ENCODE assay signal across 1 cellular context in genomic region chr2:183078467-183079334, GRCh38.
TF ChIP-seq lines count a peak whose summit lies in the region.

A gene with protein sequence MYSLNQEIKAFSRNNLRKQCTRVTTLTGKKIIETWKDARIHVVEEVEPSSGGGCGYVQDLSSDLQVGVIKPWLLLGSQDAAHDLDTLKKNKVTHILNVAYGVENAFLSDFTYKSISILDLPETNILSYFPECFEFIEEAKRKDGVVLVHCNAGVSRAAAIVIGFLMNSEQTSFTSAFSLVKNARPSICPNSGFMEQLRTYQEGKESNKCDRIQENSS (plus strand): TSS chr2:183078747. CDS start chr2:183078934, 187 bp downstream.

TF ChIP-seq in HepG2, 621 proteins besides CTCF, POLR2A, EP300 and RAD21 (continued from another document and continues in another):
- TF ChIP-seq NFYB (CRISPR knock-in tag; IDR thresholded peaks at IDR 0.05) (peak; percentile 93), SMAD3 (CRISPR knock-in tag; IDR thresholded peaks at IDR 0.05) (peak; percentile 84; the same call in 1 of the 2 replicates), PHF20 (CRISPR knock-in tag; IDR thresholded peaks at IDR 0.05) (peak; percentile 95), CEBPG (CRISPR knock-in tag; IDR thresholded peaks at IDR 0.05) (peak; percentile 3; the same call in 1 of the 2 replicates), PITX1 (CRISPR knock-in tag; IDR thresholded peaks at IDR 0.05) (peak; percentile 85), CEBPZ (IDR thresholded peaks at IDR 0.05; ENCODE audit: low read length) (no peak), U2AF1 (optimal IDR thresholded peaks at IDR 0.05; ENCODE audit: low read depth, low read length) (peak; percentile 34), KLF12 (CRISPR knock-in tag; IDR thresholded peaks at IDR 0.05; ENCODE audit: borderline replicate concordance) (peak; percentile 78; the same call in 1 of the 2 replicates), MIER2 (CRISPR knock-in tag; IDR thresholded peaks at IDR 0.05) (0 out of 2 replicates have a peak, but pooled peaks have one; percentile 56), ZFAT (CRISPR knock-in tag; conservative IDR thresholded peaks at IDR 0.05) (no peak), TBX2 (CRISPR knock-in tag; IDR thresholded peaks at IDR 0.05; ENCODE audit: borderline replicate concordance) (peak; percentile 12), FOXJ3 (CRISPR knock-in tag; IDR thresholded peaks at IDR 0.05; ENCODE audit: borderline replicate concordance) (peak; percentile 56; the same call in 1 of the 2 replicates), ZNF143 (CRISPR knock-in tag; IDR thresholded peaks at IDR 0.05) (peak; percentile 57; the same call in 1 of the 2 replicates), ZNF292 (CRISPR knock-in tag; IDR thresholded peaks at IDR 0.05; ENCODE audit: borderline replicate concordance, low read depth) (no peak; the same call in none of the 2 replicates), ZNF335 (CRISPR knock-in tag; IDR thresholded peaks at IDR 0.05) (0 out of 2 replicates have a peak, but pooled peaks have one; percentile 23), ZNF709 (CRISPR knock-in tag; IDR thresholded peaks at IDR 0.05) (peak; percentile 92), TEF (CRISPR knock-in tag; IDR thresholded peaks at IDR 0.05) (peak; percentile 60; the same call in 1 of the 2 replicates), ZNF749 (CRISPR knock-in tag; IDR thresholded peaks at IDR 0.05; ENCODE audit: borderline replicate concordance) (no peak), NFKBIZ (CRISPR knock-in tag; IDR thresholded peaks at IDR 0.05) (0 out of 2 replicates have a peak, but pooled peaks have one; percentile 42), MIXL1 (CRISPR knock-in tag; IDR thresholded peaks at IDR 0.05) (no peak), BRD4 (CRISPR knock-in tag; IDR thresholded peaks at IDR 0.05) (peak; percentile 76; the same call in 1 of the 2 replicates), RFX1 (IDR thresholded peaks at IDR 0.05) (no peak), ISX (CRISPR knock-in tag; conservative IDR thresholded peaks at IDR 0.05) (peak; percentile 42; the same call in 1 of the 2 replicates), FOXP4 (CRISPR knock-in tag; IDR thresholded peaks at IDR 0.05) (peak; percentile 43; the same call in 1 of the 2 replicates), SNAPC2 (CRISPR knock-in tag; IDR thresholded peaks at IDR 0.05) (peak; percentile 22; the same call in 1 of the 2 replicates), ZNF567 (CRISPR knock-in tag; IDR thresholded peaks at IDR 0.05; ENCODE audit: borderline replicate concordance) (0 out of 2 replicates have a peak, but pooled peaks have one; percentile 28), TEAD3 (CRISPR knock-in tag; optimal IDR thresholded peaks at IDR 0.05; ENCODE audit: borderline replicate concordance) (peak; percentile 67), SOX13 (IDR thresholded peaks at IDR 0.05) (no peak), SOX13 (CRISPR knock-in tag; conservative IDR thresholded peaks at IDR 0.05 in 1 of 2, IDR thresholded peaks at IDR 0.05 in 1 of 2) (peak in 1 of 2 experiments; percentile 14; a peak in 1 of 4 replicates), SMYD3 (CRISPR knock-in tag; IDR thresholded peaks at IDR 0.05) (peak; percentile 47; the same call in 1 of the 2 replicates), FOXK1 (CRISPR knock-in tag; IDR thresholded peaks at IDR 0.05; ENCODE audit: borderline replicate concordance, low read depth) (peak; percentile 74; the same call in 1 of the 2 replicates), ZNF350 (CRISPR knock-in tag; IDR thresholded peaks at IDR 0.05; ENCODE audit: borderline replicate concordance, low read depth) (peak; percentile 74; the same call in 1 of the 2 replicates), ZNF724P (CRISPR knock-in tag; IDR thresholded peaks at IDR 0.05; ENCODE audit: borderline replicate concordance) (0 out of 2 replicates have a peak, but pooled peaks have one; percentile 39), WIZ (CRISPR knock-in tag; IDR thresholded peaks at IDR 0.05) (no peak), KLF16 (CRISPR knock-in tag; IDR thresholded peaks at IDR 0.05) (peak in 1 of 2 experiments; percentile 56; a peak in 1 of 4 replicates), ATF7 (IDR thresholded peaks at IDR 0.05) (no peak), ATF7 (CRISPR knock-in tag; IDR thresholded peaks at IDR 0.05) (no peak), NR2F2 (IDR thresholded peaks at IDR 0.05; ENCODE audit: borderline replicate concordance, low read depth) (no peak), SMARCC2 (IDR thresholded peaks at IDR 0.05) (no peak), BRCA1 (CRISPR knock-in tag; IDR thresholded peaks at IDR 0.05) (peak; percentile 78; the same call in 1 of the 2 replicates), PCBP1 (IDR thresholded peaks at IDR 0.05; ENCODE audit: borderline replicate concordance, low read depth, low read length) (no peak), ZNF607 (CRISPR knock-in tag; IDR thresholded peaks at IDR 0.05; ENCODE audit: borderline replicate concordance) (peak; percentile 93; the same call in 1 of the 2 replicates), ZNF207 (IDR thresholded peaks at IDR 0.05; ENCODE audit: borderline replicate concordance) (no peak), KDM1A (CRISPR knock-in tag; IDR thresholded peaks at IDR 0.05) (no peak), HDAC2 (CRISPR knock-in tag; IDR thresholded peaks at IDR 0.05) (peak; percentile 11; the same call in 1 of the 2 replicates)
- TF ChIP-seq, protein P1, sequence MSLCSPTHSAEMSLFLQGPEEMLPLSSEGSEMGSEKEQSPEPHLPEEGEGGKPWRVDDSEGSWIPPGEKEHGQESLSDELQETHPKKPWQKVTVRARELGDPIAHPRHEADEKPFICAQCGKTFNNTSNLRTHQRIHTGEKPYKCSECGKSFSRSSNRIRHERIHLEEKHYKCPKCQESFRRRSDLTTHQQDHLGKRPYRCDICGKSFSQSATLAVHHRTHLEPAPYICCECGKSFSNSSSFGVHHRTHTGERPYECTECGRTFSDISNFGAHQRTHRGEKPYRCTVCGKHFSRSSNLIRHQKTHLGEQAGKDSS (CRISPR knock-in tag; IDR thresholded peaks at IDR 0.05; ENCODE audit: borderline replicate concordance, low read depth), result peak; percentile 40; the same call in 1 of the 2 replicates
- TF ChIP-seq, protein P2, sequence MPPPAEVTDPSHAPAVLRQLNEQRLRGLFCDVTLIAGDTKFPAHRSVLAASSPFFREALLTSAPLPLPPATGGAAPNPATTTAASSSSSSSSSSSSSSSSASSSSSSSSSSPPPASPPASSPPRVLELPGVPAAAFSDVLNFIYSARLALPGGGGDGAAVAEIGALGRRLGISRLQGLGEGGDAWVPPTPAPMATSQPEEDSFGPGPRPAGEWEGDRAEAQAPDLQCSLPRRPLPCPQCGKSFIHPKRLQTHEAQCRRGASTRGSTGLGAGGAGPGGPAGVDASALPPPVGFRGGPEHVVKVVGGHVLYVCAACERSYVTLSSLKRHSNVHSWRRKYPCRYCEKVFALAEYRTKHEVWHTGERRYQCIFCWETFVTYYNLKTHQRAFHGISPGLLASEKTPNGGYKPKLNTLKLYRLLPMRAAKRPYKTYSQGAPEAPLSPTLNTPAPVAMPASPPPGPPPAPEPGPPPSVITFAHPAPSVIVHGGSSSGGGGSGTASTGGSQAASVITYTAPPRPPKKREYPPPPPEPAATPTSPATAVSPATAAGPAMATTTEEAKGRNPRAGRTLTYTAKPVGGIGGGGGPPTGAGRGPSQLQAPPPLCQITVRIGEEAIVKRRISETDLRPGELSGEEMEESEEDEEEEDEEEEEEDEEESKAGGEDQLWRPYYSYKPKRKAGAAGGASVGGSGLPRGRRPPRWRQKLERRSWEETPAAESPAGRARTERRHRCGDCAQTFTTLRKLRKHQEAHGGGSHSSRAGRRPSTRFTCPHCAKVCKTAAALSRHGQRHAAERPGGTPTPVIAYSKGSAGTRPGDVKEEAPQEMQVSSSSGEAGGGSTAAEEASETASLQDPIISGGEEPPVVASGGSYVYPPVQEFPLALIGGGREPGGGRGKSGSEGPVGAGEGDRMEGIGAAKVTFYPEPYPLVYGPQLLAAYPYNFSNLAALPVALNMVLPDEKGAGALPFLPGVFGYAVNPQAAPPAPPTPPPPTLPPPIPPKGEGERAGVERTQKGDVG (CRISPR knock-in tag; IDR thresholded peaks at IDR 0.05; ENCODE audit: borderline replicate concordance), result no peak
- TF ChIP-seq, protein P3, sequence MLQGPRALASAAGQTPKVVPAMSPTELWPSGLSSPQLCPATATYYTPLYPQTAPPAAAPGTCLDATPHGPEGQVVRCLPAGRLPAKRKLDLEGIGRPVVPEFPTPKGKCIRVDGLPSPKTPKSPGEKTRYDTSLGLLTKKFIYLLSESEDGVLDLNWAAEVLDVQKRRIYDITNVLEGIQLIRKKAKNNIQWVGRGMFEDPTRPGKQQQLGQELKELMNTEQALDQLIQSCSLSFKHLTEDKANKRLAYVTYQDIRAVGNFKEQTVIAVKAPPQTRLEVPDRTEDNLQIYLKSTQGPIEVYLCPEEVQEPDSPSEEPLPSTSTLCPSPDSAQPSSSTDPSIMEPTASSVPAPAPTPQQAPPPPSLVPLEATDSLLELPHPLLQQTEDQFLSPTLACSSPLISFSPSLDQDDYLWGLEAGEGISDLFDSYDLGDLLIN (CRISPR knock-in tag; IDR thresholded peaks at IDR 0.05; ENCODE audit: borderline replicate concordance), result peak; percentile 19; the same call in 1 of the 2 replicates
- TF ChIP-seq, protein P4, sequence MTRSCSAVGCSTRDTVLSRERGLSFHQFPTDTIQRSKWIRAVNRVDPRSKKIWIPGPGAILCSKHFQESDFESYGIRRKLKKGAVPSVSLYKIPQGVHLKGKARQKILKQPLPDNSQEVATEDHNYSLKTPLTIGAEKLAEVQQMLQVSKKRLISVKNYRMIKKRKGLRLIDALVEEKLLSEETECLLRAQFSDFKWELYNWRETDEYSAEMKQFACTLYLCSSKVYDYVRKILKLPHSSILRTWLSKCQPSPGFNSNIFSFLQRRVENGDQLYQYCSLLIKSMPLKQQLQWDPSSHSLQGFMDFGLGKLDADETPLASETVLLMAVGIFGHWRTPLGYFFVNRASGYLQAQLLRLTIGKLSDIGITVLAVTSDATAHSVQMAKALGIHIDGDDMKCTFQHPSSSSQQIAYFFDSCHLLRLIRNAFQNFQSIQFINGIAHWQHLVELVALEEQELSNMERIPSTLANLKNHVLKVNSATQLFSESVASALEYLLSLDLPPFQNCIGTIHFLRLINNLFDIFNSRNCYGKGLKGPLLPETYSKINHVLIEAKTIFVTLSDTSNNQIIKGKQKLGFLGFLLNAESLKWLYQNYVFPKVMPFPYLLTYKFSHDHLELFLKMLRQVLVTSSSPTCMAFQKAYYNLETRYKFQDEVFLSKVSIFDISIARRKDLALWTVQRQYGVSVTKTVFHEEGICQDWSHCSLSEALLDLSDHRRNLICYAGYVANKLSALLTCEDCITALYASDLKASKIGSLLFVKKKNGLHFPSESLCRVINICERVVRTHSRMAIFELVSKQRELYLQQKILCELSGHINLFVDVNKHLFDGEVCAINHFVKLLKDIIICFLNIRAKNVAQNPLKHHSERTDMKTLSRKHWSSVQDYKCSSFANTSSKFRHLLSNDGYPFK (CRISPR knock-in tag; IDR thresholded peaks at IDR 0.05; ENCODE audit: borderline replicate concordance), result peak; percentile 64; the same call in 1 of the 2 replicates
- TF ChIP-seq, protein P5, sequence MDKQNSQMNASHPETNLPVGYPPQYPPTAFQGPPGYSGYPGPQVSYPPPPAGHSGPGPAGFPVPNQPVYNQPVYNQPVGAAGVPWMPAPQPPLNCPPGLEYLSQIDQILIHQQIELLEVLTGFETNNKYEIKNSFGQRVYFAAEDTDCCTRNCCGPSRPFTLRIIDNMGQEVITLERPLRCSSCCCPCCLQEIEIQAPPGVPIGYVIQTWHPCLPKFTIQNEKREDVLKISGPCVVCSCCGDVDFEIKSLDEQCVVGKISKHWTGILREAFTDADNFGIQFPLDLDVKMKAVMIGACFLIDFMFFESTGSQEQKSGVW (CRISPR knock-in tag; IDR thresholded peaks at IDR 0.05; ENCODE audit: borderline replicate concordance), result no peak
- TF ChIP-seq, protein P6, sequence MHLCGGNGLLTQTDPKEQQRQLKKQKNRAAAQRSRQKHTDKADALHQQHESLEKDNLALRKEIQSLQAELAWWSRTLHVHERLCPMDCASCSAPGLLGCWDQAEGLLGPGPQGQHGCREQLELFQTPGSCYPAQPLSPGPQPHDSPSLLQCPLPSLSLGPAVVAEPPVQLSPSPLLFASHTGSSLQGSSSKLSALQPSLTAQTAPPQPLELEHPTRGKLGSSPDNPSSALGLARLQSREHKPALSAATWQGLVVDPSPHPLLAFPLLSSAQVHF (CRISPR knock-in tag; IDR thresholded peaks at IDR 0.05), result 0 out of 2 replicates have a peak, but pooled peaks have one; percentile 44
